ENCODE assay signal across 11 cellular contexts in the genomic region with DNA sequence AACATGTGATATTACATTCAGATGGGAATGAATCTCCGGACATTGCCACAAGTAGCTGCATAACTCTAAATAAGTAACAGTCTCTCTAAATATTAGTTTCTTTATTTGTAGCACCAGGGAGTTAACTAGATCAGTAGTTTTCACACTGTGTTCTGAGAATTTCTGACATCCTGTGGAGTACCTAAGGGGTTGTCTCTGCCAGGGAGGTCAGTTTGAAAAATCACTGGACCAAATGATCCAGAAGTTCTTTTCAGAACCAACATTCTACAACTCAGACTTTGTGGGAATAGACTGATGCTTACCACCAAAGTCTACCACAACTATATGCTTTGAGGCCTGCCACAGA. TPM values are rescaled to one million over a fixed set of nuclear protein-coding genes. Genes with fewer than 3 reads are reported as not detected.
DNase-seq lines count a peak whose midpoint lies in the region; ATAC-seq and TF ChIP-seq lines count a peak whose summit lies in the region.
"Had no signal": no experiment of that assay in that cellular context is flagged by ENCODE, and none has a peak within 500 bp of the region (broad histone marks: within the 10 kb centered on the region; RNA-seq: fewer than 3 reads in every experiment).

No MANE protein-coding gene starts in this region.

- no peak overlapping the region for H3K4me3 Mint-ChIP-seq in WTC11
- H3K4me3 Mint-ChIP-seq: nephron progenitor cell had no signal

- POLR2A ChIA-PET in WTC11 (lab: Charles Lee), result no interaction called here

- peaks cover 14% of the 10 kb centered on the region for H3K36me3 Mint-ChIP-seq in WTC11

- CTCF ChIA-PET in WTC11 (lab: Charles Lee), result interaction anchor here (0.7 to 0.8 kb wide), 2 partner anchors 9 to 36 kb away, joined by 3 to 4 read pairs; a partner anchor contains a TSS

- H3K27ac Mint-ChIP-seq in WTC11, result no peak overlapping the region
- H3K27ac Mint-ChIP-seq: nephron progenitor cell had no signal

- DNase-seq in OCI-M1 (lab: John Stamatoyannopoulos, UW), result peak; percentile 47
- no peak for DNase-seq in HuH-7 (ENCODE audit: low spot score)
- DNase-seq in NCI-H187 (lab: John Stamatoyannopoulos, UW), result no peak
- DNase-seq in foreskin fibroblast, result no peak
- DNase-seq in WTC11 (ENCODE audit: low spot score), result no peak
- DNase-seq: NCI-H1436, nephron progenitor cell had no signal

- H3K4me1 Mint-ChIP-seq in WTC11, result peaks cover 5% of the 10 kb centered on the region
- H3K4me1 Mint-ChIP-seq: nephron progenitor cell had no signal

- peaks cover 26% of the 10 kb centered on the region for H3K9me3 Mint-ChIP-seq in WTC11

- H3K4me3 ChIP-seq in foreskin fibroblast (ENCODE audit: low read depth in 1 of 2, low read length in 2 of 2), result no peak overlapping the region

- TF ChIP-seq CTCF in foreskin fibroblast (IDR thresholded peaks at IDR 0.05; ENCODE audit: low read depth, low read length), result no peak
- no peak for TF ChIP-seq CTCF in WTC11 (IDR thresholded peaks at IDR 0.05)

- ATAC-seq in GM18502 (IDR thresholded peaks at IDR 0.05; ENCODE audit: poor library complexity, unreplicated experiment) (peak; percentile 36), GM21381 (IDR thresholded peaks at IDR 0.05; ENCODE audit: unreplicated experiment) (peak; percentile 38), HG03025 (IDR thresholded peaks at IDR 0.05; ENCODE audit: low FRiP score, unreplicated experiment) (peak; percentile 20), WTC11 (no peak)

- H3K27me3 Mint-ChIP-seq in WTC11 (ENCODE audit: low read depth), result peaks cover 2% of the 10 kb centered on the region; the same call in 1 of the 2 replicates

TF ChIP-seq in WTC11, 78 proteins besides CTCF, POLR2A, EP300 and RAD21:
- TF ChIP-seq ZNF416 (CRISPR knock-in tag; IDR thresholded peaks at IDR 0.05), result no peak
- TF ChIP-seq, protein P1, sequence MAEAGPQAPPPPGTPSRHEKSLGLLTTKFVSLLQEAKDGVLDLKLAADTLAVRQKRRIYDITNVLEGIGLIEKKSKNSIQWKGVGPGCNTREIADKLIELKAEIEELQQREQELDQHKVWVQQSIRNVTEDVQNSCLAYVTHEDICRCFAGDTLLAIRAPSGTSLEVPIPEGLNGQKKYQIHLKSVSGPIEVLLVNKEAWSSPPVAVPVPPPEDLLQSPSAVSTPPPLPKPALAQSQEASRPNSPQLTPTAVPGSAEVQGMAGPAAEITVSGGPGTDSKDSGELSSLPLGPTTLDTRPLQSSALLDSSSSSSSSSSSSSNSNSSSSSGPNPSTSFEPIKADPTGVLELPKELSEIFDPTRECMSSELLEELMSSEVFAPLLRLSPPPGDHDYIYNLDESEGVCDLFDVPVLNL (CRISPR knock-in tag; IDR thresholded peaks at IDR 0.05; ENCODE audit: borderline replicate concordance, low read depth), result no peak
- TF ChIP-seq, protein P2, sequence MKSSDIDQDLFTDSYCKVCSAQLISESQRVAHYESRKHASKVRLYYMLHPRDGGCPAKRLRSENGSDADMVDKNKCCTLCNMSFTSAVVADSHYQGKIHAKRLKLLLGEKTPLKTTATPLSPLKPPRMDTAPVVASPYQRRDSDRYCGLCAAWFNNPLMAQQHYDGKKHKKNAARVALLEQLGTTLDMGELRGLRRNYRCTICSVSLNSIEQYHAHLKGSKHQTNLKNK (CRISPR knock-in tag; IDR thresholded peaks at IDR 0.05), result no peak
- no peak for TF ChIP-seq CREM (CRISPR knock-in tag; IDR thresholded peaks at IDR 0.05)
- TF ChIP-seq, protein P3, sequence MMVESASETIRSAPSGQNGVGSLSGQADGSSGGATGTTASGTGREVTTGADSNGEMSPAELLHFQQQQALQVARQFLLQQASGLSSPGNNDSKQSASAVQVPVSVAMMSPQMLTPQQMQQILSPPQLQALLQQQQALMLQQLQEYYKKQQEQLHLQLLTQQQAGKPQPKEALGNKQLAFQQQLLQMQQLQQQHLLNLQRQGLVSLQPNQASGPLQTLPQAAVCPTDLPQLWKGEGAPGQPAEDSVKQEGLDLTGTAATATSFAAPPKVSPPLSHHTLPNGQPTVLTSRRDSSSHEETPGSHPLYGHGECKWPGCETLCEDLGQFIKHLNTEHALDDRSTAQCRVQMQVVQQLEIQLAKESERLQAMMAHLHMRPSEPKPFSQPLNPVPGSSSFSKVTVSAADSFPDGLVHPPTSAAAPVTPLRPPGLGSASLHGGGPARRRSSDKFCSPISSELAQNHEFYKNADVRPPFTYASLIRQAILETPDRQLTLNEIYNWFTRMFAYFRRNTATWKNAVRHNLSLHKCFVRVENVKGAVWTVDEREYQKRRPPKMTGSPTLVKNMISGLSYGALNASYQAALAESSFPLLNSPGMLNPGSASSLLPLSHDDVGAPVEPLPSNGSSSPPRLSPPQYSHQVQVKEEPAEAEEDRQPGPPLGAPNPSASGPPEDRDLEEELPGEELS (CRISPR knock-in tag; IDR thresholded peaks at IDR 0.05), result no peak
- TF ChIP-seq RELA (CRISPR knock-in tag; IDR thresholded peaks at IDR 0.05; ENCODE audit: borderline replicate concordance), result no peak
- TF ChIP-seq, protein P4, sequence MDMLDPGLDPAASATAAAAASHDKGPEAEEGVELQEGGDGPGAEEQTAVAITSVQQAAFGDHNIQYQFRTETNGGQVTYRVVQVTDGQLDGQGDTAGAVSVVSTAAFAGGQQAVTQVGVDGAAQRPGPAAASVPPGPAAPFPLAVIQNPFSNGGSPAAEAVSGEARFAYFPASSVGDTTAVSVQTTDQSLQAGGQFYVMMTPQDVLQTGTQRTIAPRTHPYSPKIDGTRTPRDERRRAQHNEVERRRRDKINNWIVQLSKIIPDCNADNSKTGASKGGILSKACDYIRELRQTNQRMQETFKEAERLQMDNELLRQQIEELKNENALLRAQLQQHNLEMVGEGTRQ (CRISPR knock-in tag; IDR thresholded peaks at IDR 0.05), result no peak
- TF ChIP-seq ZNF232 (CRISPR knock-in tag; IDR thresholded peaks at IDR 0.05), result no peak
- TF ChIP-seq, protein P5, sequence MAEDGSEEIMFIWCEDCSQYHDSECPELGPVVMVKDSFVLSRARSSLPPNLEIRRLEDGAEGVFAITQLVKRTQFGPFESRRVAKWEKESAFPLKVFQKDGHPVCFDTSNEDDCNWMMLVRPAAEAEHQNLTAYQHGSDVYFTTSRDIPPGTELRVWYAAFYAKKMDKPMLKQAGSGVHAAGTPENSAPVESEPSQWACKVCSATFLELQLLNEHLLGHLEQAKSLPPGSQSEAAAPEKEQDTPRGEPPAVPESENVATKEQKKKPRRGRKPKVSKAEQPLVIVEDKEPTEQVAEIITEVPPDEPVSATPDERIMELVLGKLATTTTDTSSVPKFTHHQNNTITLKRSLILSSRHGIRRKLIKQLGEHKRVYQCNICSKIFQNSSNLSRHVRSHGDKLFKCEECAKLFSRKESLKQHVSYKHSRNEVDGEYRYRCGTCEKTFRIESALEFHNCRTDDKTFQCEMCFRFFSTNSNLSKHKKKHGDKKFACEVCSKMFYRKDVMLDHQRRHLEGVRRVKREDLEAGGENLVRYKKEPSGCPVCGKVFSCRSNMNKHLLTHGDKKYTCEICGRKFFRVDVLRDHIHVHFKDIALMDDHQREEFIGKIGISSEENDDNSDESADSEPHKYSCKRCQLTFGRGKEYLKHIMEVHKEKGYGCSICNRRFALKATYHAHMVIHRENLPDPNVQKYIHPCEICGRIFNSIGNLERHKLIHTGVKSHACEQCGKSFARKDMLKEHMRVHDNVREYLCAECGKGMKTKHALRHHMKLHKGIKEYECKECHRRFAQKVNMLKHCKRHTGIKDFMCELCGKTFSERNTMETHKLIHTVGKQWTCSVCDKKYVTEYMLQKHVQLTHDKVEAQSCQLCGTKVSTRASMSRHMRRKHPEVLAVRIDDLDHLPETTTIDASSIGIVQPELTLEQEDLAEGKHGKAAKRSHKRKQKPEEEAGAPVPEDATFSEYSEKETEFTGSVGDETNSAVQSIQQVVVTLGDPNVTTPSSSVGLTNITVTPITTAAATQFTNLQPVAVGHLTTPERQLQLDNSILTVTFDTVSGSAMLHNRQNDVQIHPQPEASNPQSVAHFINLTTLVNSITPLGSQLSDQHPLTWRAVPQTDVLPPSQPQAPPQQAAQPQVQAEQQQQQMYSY (CRISPR knock-in tag; IDR thresholded peaks at IDR 0.05), result no peak
- no peak for TF ChIP-seq FOXP1 (CRISPR knock-in tag; IDR thresholded peaks at IDR 0.05; ENCODE audit: borderline replicate concordance)

RNA-seq across cellular contexts. Expression of a gene that starts 9.0 kb away (rescaled TPM):
- 2.3 to 3.4 TPM (median 2.8 TPM) in 3 replicates for total RNA-seq in WTC11 (2021)
- total RNA-seq: RPMI7951 had no signal

RNA-seq across cellular contexts. Expression of a gene that starts 24.1 kb away (rescaled TPM):
- 0.25 to 0.61 TPM (median 0.30 TPM) in 3 replicates for total RNA-seq in WTC11 (2021)
- total RNA-seq: RPMI7951 had no signal
